In genomic region chr9:16331527-16331926, GRCh38 we compare ENCODE assay signal across 16 cellular contexts.
DNase-seq lines count a peak whose midpoint lies in the region; ATAC-seq and TF ChIP-seq lines count a peak whose summit lies in the region.
"Had no signal": no experiment of that assay in that cellular context is flagged by ENCODE, and none has a peak within 500 bp of the region (broad histone marks: within the 10 kb centered on the region; RNA-seq: fewer than 3 reads in every experiment).

No MANE protein-coding gene starts in this region.

- H3K4me3 Mint-ChIP-seq in nephron progenitor cell (no peak overlapping the region), neural progenitor cell (no peak overlapping the region)
- H3K4me3 Mint-ChIP-seq: CD14-positive monocyte; CD8-positive, alpha-beta T cell; H9 had no signal

- no peak overlapping the region for H2BK5ac ChIP-seq in mesenchymal stem cell (ENCODE audit: low read depth, low read length, poor library complexity, severe bottlenecking)

- H3K27me3 ChIP-seq in heart left ventricle (no peaks in the 10 kb centered on the region), heart right ventricle (no peaks in the 10 kb centered on the region), mesenchymal stem cell (ENCODE audit: control insufficient read depth in 1 of 2, insufficient read depth in 1 of 2, low read length in 2 of 2) (no peaks in the 10 kb centered on the region), neural progenitor cell (no peaks in the 10 kb centered on the region)
- H3K27me3 ChIP-seq: BE2C had no signal

- H3K9ac ChIP-seq in mesenchymal stem cell (ENCODE audit: low read length) = no peak overlapping the region
- no peak overlapping the region for H3K9ac ChIP-seq in neural progenitor cell

- WGBS in heart left ventricle, 4 donors = 59 to 73% (median 69%) methylated on average over 5 of the region's 5 CpGs
- 68 to 69% methylated on average over 5 of the region's 5 CpGs for WGBS in heart right ventricle, 2 donors
- WGBS in mesenchymal stem cell = 100% methylated on average over 4 of the region's 5 CpGs

- no peaks in the 10 kb centered on the region for H4K20me1 ChIP-seq in neural progenitor cell (ENCODE audit: low read depth)

- no peak overlapping the region for H2BK120ac ChIP-seq in mesenchymal stem cell (ENCODE audit: low read depth, low read length)

- no peak for TF ChIP-seq CTCF in heart left ventricle (IDR thresholded peaks at IDR 0.05)
- TF ChIP-seq CTCF in heart right ventricle (IDR thresholded peaks at IDR 0.05) = no peak
- no peak for TF ChIP-seq CTCF in nephron progenitor cell (IDR thresholded peaks at IDR 0.05)
- no peak for TF ChIP-seq CTCF in neural progenitor cell (IDR thresholded peaks at IDR 0.05)

- H3K4me3 ChIP-seq in heart left ventricle (no peak overlapping the region), heart right ventricle (no peak overlapping the region), mesenchymal stem cell (ENCODE audit: insufficient read depth in 1 of 2, low read depth in 1 of 2, low read length in 2 of 2) (no peak overlapping the region), neural progenitor cell (no peak overlapping the region)

- no peak overlapping the region for H3K14ac ChIP-seq in mesenchymal stem cell (ENCODE audit: low read length in 2 of 2)

- H4K8ac ChIP-seq in mesenchymal stem cell (ENCODE audit: low read length) = no peak overlapping the region

- H3K4me1 Mint-ChIP-seq in nephron progenitor cell (peaks cover 12% of the 10 kb centered on the region), neural progenitor cell (peaks cover 53% of the 10 kb centered on the region)

- peaks cover 0 to 7% (median 0%) of the 10 kb centered on the region in 12 donors for H3K9me3 ChIP-seq in heart left ventricle
- H3K9me3 ChIP-seq in heart right ventricle = no peaks in the 10 kb centered on the region
- peaks cover 6% of the 10 kb centered on the region for H3K9me3 ChIP-seq in mesenchymal stem cell (ENCODE audit: control insufficient read depth, low read length)
- H3K9me3 ChIP-seq in neural progenitor cell (ENCODE audit: low read depth) = no peaks in the 10 kb centered on the region
- H3K9me3 ChIP-seq: BE2C had no signal

- H3K27me3 Mint-ChIP-seq in nephron progenitor cell (ENCODE audit: low read depth, poor library complexity) (peaks cover 3% of the 10 kb centered on the region), neural progenitor cell (ENCODE audit: insufficient read depth, low read depth) (peaks cover 17% of the 10 kb centered on the region)

- no peaks in the 10 kb centered on the region for H3K79me2 ChIP-seq in neural progenitor cell (ENCODE audit: low read depth)

- H3K4me2 ChIP-seq in mesenchymal stem cell (ENCODE audit: low read length, poor library complexity, severe bottlenecking) (no peak overlapping the region), neural progenitor cell (no peak overlapping the region)

- H3F3A ChIP-seq in neural progenitor cell (ENCODE audit: low read depth) = no peaks in the 10 kb centered on the region

- no peak overlapping the region for H4K91ac ChIP-seq in mesenchymal stem cell (ENCODE audit: low read length)

- H3K9me3 Mint-ChIP-seq in nephron progenitor cell (peaks cover 4% of the 10 kb centered on the region), neural progenitor cell (peaks cover 26% of the 10 kb centered on the region)
- H3K9me3 Mint-ChIP-seq: CD8-positive, alpha-beta T cell had no signal

- H3K36me3 Mint-ChIP-seq in nephron progenitor cell (ENCODE audit: low read depth) = no peaks in the 10 kb centered on the region
- H3K36me3 Mint-ChIP-seq in neural progenitor cell = peaks cover 2% of the 10 kb centered on the region
- H3K36me3 Mint-ChIP-seq: CD14-positive monocyte; CD8-positive, alpha-beta T cell had no signal

- no peaks in the 10 kb centered on the region for H3K79me1 ChIP-seq in mesenchymal stem cell (replicated peaks; ENCODE audit: low read length, poor library complexity, severe bottlenecking)

- ATAC-seq in heart left ventricle (no peak), left cardiac atrium (no peak), heart right ventricle (no peak), GM21723 (IDR thresholded peaks at IDR 0.05; ENCODE audit: unreplicated experiment) (no peak)
- ATAC-seq: CD8-positive, alpha-beta T cell had no signal

- no peak overlapping the region for H2BK15ac ChIP-seq in mesenchymal stem cell (ENCODE audit: low read depth, poor library complexity, severe bottlenecking)

- H2BK12ac ChIP-seq in mesenchymal stem cell (ENCODE audit: low read length in 2 of 2) = no peak overlapping the region

- H3K4me1 ChIP-seq in heart left ventricle (peaks cover 0 to 26% (median 0%) of the 10 kb centered on the region in 12 donors), heart right ventricle (peaks cover 0 to 31% (median 13%) of the 10 kb centered on the region in 9 donors), mesenchymal stem cell (ENCODE audit: control insufficient read depth, insufficient read depth, low read depth, low read length) (peaks cover 13% of the 10 kb centered on the region), neural progenitor cell (no peaks in the 10 kb centered on the region)
- H3K4me1 ChIP-seq: BE2C had no signal

- H3K27ac ChIP-seq in heart left ventricle = peak overlapping the region in 9 of 12 donors; percentile 11 to 46 (median 33)
- peak overlapping the region in 9 of 10 donors; percentile 2 to 73 (median 35) for H3K27ac ChIP-seq in heart right ventricle
- H3K27ac ChIP-seq in mesenchymal stem cell (ENCODE audit: low read length, poor library complexity, severe bottlenecking) = no peak overlapping the region
- H3K27ac ChIP-seq in neural progenitor cell = no peak overlapping the region

- no peak overlapping the region for H2AFZ ChIP-seq in mesenchymal stem cell (ENCODE audit: low read depth, low read length)
- no peak overlapping the region for H2AFZ ChIP-seq in neural progenitor cell (replicated peaks)

- no peak overlapping the region for H3K4ac ChIP-seq in mesenchymal stem cell (ENCODE audit: low read depth in 1 of 2, low read length in 2 of 2)

- no peak overlapping the region for H2AK5ac ChIP-seq in mesenchymal stem cell (ENCODE audit: low read length, severe bottlenecking)

- H3K27ac Mint-ChIP-seq in nephron progenitor cell (peak overlapping the region; percentile 40), neural progenitor cell (no peak overlapping the region)
- H3K27ac Mint-ChIP-seq: CD8-positive, alpha-beta T cell; H9 had no signal

- no peak for TF ChIP-seq POLR2A in heart left ventricle (IDR thresholded peaks at IDR 0.05)

- no peak overlapping the region for H3K23ac ChIP-seq in mesenchymal stem cell (ENCODE audit: low read length in 2 of 2)

- intact Hi-C loops in heart left ventricle (cut with DNase I) = no loop called here
- intact Hi-C loops in left cardiac atrium (cut with DNase I) = loop anchor here (10.0 kb wide), 2 partner anchors 63 to 393 kb away; no protein-coding TSS in a partner anchor
- intact Hi-C loops in heart right ventricle (cut with DNase I) = loop anchor here in 1 of 10 donors (10.0 kb wide), 1 partner anchor 63 kb away; no protein-coding TSS in a partner anchor

- DNase-seq in heart left ventricle = peak in 1 of 5 donors; percentile 50
- DNase-seq in left cardiac atrium = no peak
- no peak for DNase-seq in heart right ventricle
- no peak for DNase-seq in nephron progenitor cell
- DNase-seq in mesenchymal stem cell = no peak
- no peak for DNase-seq in NCI-H1694 treated with DMSO at 0.1 percent for 48 hours (lab: John Stamatoyannopoulos, UW)
- no peak for DNase-seq in neural progenitor cell (ENCODE audit: low spot score)
- DNase-seq: BE2C; CD8-positive, alpha-beta T cell; COR-L47; DND-41; GDM1; GOT3; H9 had no signal

- H3K36me3 ChIP-seq in heart left ventricle = no peaks in the 10 kb centered on the region
- H3K36me3 ChIP-seq in heart right ventricle = no peaks in the 10 kb centered on the region
- H3K36me3 ChIP-seq in mesenchymal stem cell (ENCODE audit: control insufficient read depth in 1 of 2, insufficient read depth in 2 of 2, low read depth in 1 of 2, low read length in 2 of 2) = no peaks in the 10 kb centered on the region
- H3K36me3 ChIP-seq in neural progenitor cell = no peaks in the 10 kb centered on the region
- H3K36me3 ChIP-seq: BE2C had no signal

- no peak overlapping the region for H3K18ac ChIP-seq in mesenchymal stem cell (ENCODE audit: low read depth in 1 of 2, low read length in 2 of 2)

Comparison
In these comparisons a context has a peak if more than half of its experiments do, and no peak if none do; other contexts are left out.
1. intact Hi-C loops: an anchor here in left cardiac atrium (10.0 kb wide); none called in heart left ventricle.
2. H3K27ac ChIP-seq: peak in heart left ventricle (9 of 12) and heart right ventricle (9 of 10); none in mesenchymal stem cell (single experiment) and neural progenitor cell (single experiment).